ENCODE assay signal across 8 cellular contexts in the genomic region with DNA sequence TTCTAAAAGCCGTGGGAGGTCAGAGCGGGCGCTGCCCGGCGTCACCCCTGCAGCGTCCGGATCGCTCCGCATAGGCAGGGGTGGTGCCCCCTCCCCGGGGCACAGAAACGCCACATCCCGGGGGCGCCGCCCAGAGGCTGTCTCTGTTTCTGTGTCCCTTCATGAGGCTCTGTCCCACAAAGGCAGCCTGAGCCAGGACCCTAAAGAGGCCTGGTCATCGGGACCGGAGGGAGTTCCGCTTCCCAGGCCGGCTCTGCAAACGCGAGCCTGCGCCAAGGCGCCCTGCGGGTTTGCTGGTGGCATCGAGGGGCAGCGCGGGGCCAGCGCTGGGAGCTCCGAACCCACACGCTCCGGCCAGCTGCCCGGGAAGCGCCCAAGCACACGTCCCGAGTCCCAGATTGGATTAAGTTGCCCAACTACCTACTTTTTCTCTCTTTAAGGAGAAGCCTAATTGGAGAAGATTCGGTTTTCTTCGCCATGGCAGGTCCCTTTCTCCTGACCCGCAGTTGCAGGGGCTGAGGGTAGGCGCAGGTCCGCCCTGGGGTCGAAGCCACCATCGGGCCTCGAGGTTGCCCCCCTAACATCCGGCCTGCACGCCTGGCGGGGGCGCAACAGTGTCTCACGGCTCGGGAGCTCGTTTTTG.
DNase-seq lines count a peak whose midpoint lies in the region; ATAC-seq, FAIRE-seq and TF ChIP-seq lines count a peak whose summit lies in the region.

No MANE protein-coding gene starts in this region.

- peak in 2 of 4 donors; percentile 17 to 49 for ATAC-seq in right lobe of liver
- no peak for ATAC-seq in HepG2
- peak; percentile 72 to 73 for ATAC-seq in naive thymus-derived CD8-positive, alpha-beta T cell
- ATAC-seq in HG03354 (IDR thresholded peaks at IDR 0.05; ENCODE audit: poor library complexity, severe bottlenecking, unreplicated experiment): no peak

- H3K4me1 ChIP-seq in right lobe of liver (peaks cover 0 to 10% (median 2%) of the 10 kb centered on the region in 4 donors), HepG2 (ENCODE audit: insufficient read depth, low read length) (no peaks in the 10 kb centered on the region), vagina (peaks cover 14% of the 10 kb centered on the region)

- POLR2A ChIA-PET in HepG2 (lab: Yijun Ruan, JAX): no interaction called here
- POLR2A ChIA-PET in naive thymus-derived CD8-positive, alpha-beta T cell (lab: Charles Lee): interaction anchor here (0.9 kb wide), 2 partner anchors 33 to 484 kb away, joined by 3 read pairs; no protein-coding TSS in a partner anchor

- intact Hi-C loops in right lobe of liver (cut with DNase I) (no loop called here), HepG2 (cut with micrococcal nuclease; ENCODE audit: unreplicated experiment) (no loop called here), vagina (cut with DNase I) (no loop called here)

- DNase-seq in right lobe of liver (no peak), HepG2 (ENCODE audit: low spot score) (no peak), cardiac fibroblast (ENCODE audit: low read depth in 2 of 2) (no peak), vagina (ENCODE audit: extremely low spot score in 2 of 2) (no peak), HUDEP-2 (lab: John Stamatoyannopoulos, UW; ENCODE audit: unreplicated experiment in 76 of 76) (no peak), NCI-H510A (lab: John Stamatoyannopoulos, UW) (no peak)
- peak in 9 of 10 donors; percentile 15 to 66 (median 29) for DNase-seq in naive thymus-derived CD8-positive, alpha-beta T cell

- no peak for TF ChIP-seq POLR2A in right lobe of liver (IDR thresholded peaks at IDR 0.05)
- no peak for TF ChIP-seq POLR2A in HepG2 (IDR thresholded peaks at IDR 0.05; ENCODE audit: insufficient read depth in 1 of 2, low read depth in 2 of 2, low read length in 2 of 2)
- TF ChIP-seq POLR2A in vagina (IDR thresholded peaks at IDR 0.05): no peak

- H3K27me3 ChIP-seq in right lobe of liver (peaks cover 0 to 16% of the 10 kb centered on the region in 2 donors), HepG2 (ENCODE audit: control insufficient read depth in 1 of 2, insufficient read depth in 2 of 2, low read length in 2 of 2) (peaks cover 0 to 22% of the 10 kb centered on the region in 2 experiments; a peak in 2 of 5 replicates), vagina (no peaks in the 10 kb centered on the region)

- H3K4me3 Mint-ChIP-seq in naive thymus-derived CD8-positive, alpha-beta T cell: peak overlapping the region; percentile 77 to 93 (median 87)

- no peaks in the 10 kb centered on the region for H4K20me1 ChIP-seq in HepG2 (ENCODE audit: insufficient read depth, low read length)

- peak overlapping the region in 6 of 10 donors; percentile 28 to 80 (median 58) for H3K27ac Mint-ChIP-seq in naive thymus-derived CD8-positive, alpha-beta T cell

- H3K4me3 ChIP-seq in right lobe of liver (peak overlapping the region; percentile 21 to 34 (median 21)), HepG2 (replicated peaks in 1 of 3; ENCODE audit: insufficient read depth in 1 of 3, low read depth in 2 of 3, low read length in 3 of 3) (no peak overlapping the region), cardiac fibroblast (replicated peaks in 1 of 2; ENCODE audit: low read depth in 2 of 2, low read length in 2 of 2) (peak overlapping the region; percentile 7 to 11), vagina (peak overlapping the region; percentile 1 to 30)

- H3K36me3 Mint-ChIP-seq in naive thymus-derived CD8-positive, alpha-beta T cell: no peaks in the 10 kb centered on the region

- no peak for TF ChIP-seq CTCF in right lobe of liver (IDR thresholded peaks at IDR 0.05)
- no peak for TF ChIP-seq CTCF in HepG2 (CRISPR knock-in tag; IDR thresholded peaks at IDR 0.05)
- no peak for TF ChIP-seq CTCF in cardiac fibroblast (IDR thresholded peaks at IDR 0.05; ENCODE audit: low read depth, low read length)
- TF ChIP-seq CTCF in vagina (IDR thresholded peaks at IDR 0.05): no peak

- H3K36me3 ChIP-seq in right lobe of liver (no peaks in the 10 kb centered on the region), HepG2 (replicated peaks in 1 of 2; ENCODE audit: control insufficient read depth in 1 of 2, insufficient read depth in 2 of 2, low read length in 2 of 2) (no peaks in the 10 kb centered on the region), vagina (no peaks in the 10 kb centered on the region)

- WGBS in right lobe of liver (ENCODE audit: insufficient coverage, low coverage, low lambda C conversion rate, missing lambda C conversion rate): 3% methylated on average over 13 of the region's 49 CpGs
- 28% methylated on average over 14 of the region's 49 CpGs for WGBS in HepG2 (ENCODE audit: low lambda C conversion rate)

- no peaks in the 10 kb centered on the region for H3K79me2 ChIP-seq in HepG2 (ENCODE audit: insufficient read depth, low read length)

- H3K4me2 ChIP-seq in HepG2 (ENCODE audit: low read depth, low read length): no peak overlapping the region

- TF ChIP-seq RAD21 in HepG2 (CRISPR knock-in tag; IDR thresholded peaks at IDR 0.05): no peak

- no peak for TF ChIP-seq EP300 in HepG2 (IDR thresholded peaks at IDR 0.05; ENCODE audit: low read depth in 2 of 2, low read length in 2 of 2)
- TF ChIP-seq EP300 in HepG2 (CRISPR knock-in tag; IDR thresholded peaks at IDR 0.05; ENCODE audit: borderline replicate concordance): no peak

- peaks cover 3 to 16% (median 5%) of the 10 kb centered on the region in 5 donors for H3K27me3 Mint-ChIP-seq in naive thymus-derived CD8-positive, alpha-beta T cell

- H3K9me3 ChIP-seq in right lobe of liver: no peaks in the 10 kb centered on the region
- H3K9me3 ChIP-seq in HepG2 (ENCODE audit: low read length): no peaks in the 10 kb centered on the region
- H3K9me3 ChIP-seq in vagina: no peaks in the 10 kb centered on the region

- H3K27ac ChIP-seq in right lobe of liver (no peak overlapping the region), HepG2 (ENCODE audit: extremely low read length, insufficient read depth, low read length) (no peak overlapping the region), vagina (no peak overlapping the region)

- FAIRE-seq in HepG2 (lab: Jason Lieb, UNC): no peak

- no peak overlapping the region for H2AFZ ChIP-seq in HepG2 (ENCODE audit: low read length)

- no TSS peak for BruUV-seq in HepG2 (replicated peaks; lab: Mats Ljungman, UMichigan)

- H3K4me1 Mint-ChIP-seq in naive thymus-derived CD8-positive, alpha-beta T cell: peaks cover 10 to 36% (median 22%) of the 10 kb centered on the region in 4 donors

- no peak overlapping the region for H3K9ac ChIP-seq in HepG2 (ENCODE audit: insufficient read depth, low read depth, low read length)

- CTCF ChIA-PET in HepG2 (lab: Yijun Ruan, JAX; ENCODE audit: low intra/inter-chr PET ratio, low total read pairs): no interaction called here

- in situ Hi-C loops in HepG2 (cut with HindIII; ENCODE audit: extremely low pct_ligation_motif_present, low pct_unique_long_range_greater_than_20kb): no loop called here

- no peaks in the 10 kb centered on the region for H3K9me3 Mint-ChIP-seq in naive thymus-derived CD8-positive, alpha-beta T cell

TF ChIP-seq in HepG2, 621 proteins besides CTCF, POLR2A, EP300 and RAD21:
- TF ChIP-seq SP2 (CRISPR knock-in tag; IDR thresholded peaks at IDR 0.05) (no peak), AKAP8 (CRISPR knock-in tag; IDR thresholded peaks at IDR 0.05) (no peak)
- TF ChIP-seq, protein P1, sequence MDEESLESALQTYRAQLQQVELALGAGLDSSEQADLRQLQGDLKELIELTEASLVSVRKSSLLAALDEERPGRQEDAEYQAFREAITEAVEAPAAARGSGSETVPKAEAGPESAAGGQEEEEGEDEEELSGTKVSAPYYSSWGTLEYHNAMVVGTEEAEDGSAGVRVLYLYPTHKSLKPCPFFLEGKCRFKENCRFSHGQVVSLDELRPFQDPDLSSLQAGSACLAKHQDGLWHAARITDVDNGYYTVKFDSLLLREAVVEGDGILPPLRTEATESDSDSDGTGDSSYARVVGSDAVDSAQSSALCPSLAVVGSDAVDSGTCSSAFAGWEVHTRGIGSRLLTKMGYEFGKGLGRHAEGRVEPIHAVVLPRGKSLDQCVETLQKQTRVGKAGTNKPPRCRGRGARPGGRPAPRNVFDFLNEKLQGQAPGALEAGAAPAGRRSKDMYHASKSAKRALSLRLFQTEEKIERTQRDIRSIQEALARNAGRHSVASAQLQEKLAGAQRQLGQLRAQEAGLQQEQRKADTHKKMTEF (CRISPR knock-in tag; IDR thresholded peaks at IDR 0.05): no peak

Comparison
In these comparisons a context has a peak if more than half of its experiments do, and no peak if none do; other contexts are left out.
1. H3K4me3 ChIP-seq: peak in right lobe of liver (3 of 3), cardiac fibroblast (2 of 2) and vagina (2 of 2); none in HepG2 (0 of 3).
2. ATAC-seq: peak in naive thymus-derived CD8-positive, alpha-beta T cell (2 of 2); none in HepG2 (single experiment) and HG03354 (single experiment).
3. DNase-seq: peak in naive thymus-derived CD8-positive, alpha-beta T cell (9 of 10); none in right lobe of liver (0 of 3), HepG2 (single experiment), cardiac fibroblast (0 of 2), vagina (0 of 2), HUDEP-2 (0 of 76) and NCI-H510A (single experiment).